ENCODE assay signal across 8 cellular contexts in the genomic region with DNA sequence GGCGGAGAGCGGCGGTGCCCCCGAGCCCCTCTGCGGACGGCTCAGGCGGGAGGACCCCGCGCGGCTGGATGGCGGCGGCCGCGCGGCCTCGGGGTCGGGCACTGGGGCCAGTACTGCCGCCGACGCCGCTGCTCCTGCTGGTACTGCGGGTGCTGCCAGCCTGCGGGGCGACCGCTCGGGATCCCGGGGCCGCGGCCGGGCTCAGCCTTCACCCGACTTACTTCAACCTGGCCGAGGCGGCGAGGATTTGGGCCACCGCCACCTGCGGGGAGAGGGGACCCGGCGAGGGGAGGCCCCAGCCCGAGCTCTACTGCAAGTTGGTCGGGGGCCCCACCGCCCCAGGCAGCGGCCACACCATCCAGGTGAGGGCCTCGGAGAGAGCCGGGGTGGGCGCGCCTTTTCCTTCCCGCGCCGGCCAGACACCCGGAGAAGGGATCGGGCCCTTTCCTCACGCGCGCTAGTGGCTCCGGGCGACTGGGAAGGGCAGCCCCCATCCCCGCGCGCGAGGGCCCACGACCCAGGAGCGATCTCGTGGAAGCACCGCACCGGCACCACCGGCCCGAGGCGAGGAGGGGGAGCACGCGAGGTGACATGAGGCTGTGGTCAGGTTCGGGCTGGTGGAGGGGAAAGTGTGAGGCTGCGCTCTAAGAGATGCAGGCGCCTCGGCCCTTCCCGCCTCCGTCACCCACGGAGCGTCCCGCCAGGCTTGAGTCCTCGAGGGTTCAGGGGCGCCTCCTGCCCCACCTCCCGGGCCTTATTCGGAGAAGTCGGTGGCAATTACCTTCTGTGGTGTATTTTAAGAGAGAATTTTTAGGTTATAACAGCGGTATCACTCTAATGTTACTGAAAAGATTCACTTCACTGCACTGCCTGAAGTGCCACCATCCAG. TPM values are rescaled to one million over a fixed set of nuclear protein-coding genes. Genes with fewer than 3 reads are reported as not detected.
DNase-seq lines count a peak whose midpoint lies in the region; ATAC-seq and TF ChIP-seq lines count a peak whose summit lies in the region.

No MANE protein-coding gene starts in this region.

- peak overlapping the region; percentile 90 for H2AFZ ChIP-seq in neural progenitor cell (replicated peaks)

- H3K27me3 Mint-ChIP-seq in neural progenitor cell (ENCODE audit: insufficient read depth, low read depth) = peaks cover 40% of the 10 kb centered on the region

- no peak overlapping the region for H3K27ac Mint-ChIP-seq in neural progenitor cell

- no peak for TF ChIP-seq CTCF in WI38 (IDR thresholded peaks at IDR 0.05; ENCODE audit: low read depth, low read length)
- TF ChIP-seq CTCF in esophagus muscularis mucosa (IDR thresholded peaks at IDR 0.05) = no peak
- TF ChIP-seq CTCF in neural progenitor cell (IDR thresholded peaks at IDR 0.05) = no peak

- no peak for TF ChIP-seq POLR2A in esophagus muscularis mucosa (IDR thresholded peaks at IDR 0.05; ENCODE audit: low read depth)

- peak overlapping the region; percentile 90 for H3K4me2 ChIP-seq in neural progenitor cell

- intact Hi-C loops in esophagus muscularis mucosa (cut with DNase I) = loop anchor here (5.0 to 10.0 kb wide), 2 partner anchors 68 to 125 kb away; no protein-coding TSS in a partner anchor

- TF ChIP-seq EP300 in esophagus muscularis mucosa (IDR thresholded peaks at IDR 0.05) = no peak

- H3K4me1 ChIP-seq in esophagus muscularis mucosa (peaks cover 7 to 24% (median 22%) of the 10 kb centered on the region in 4 donors), neural progenitor cell (no peaks in the 10 kb centered on the region)

- H3K4me1 Mint-ChIP-seq in neural progenitor cell = peaks cover 9% of the 10 kb centered on the region

- H3K9me3 ChIP-seq in esophagus muscularis mucosa = no peaks in the 10 kb centered on the region
- H3K9me3 ChIP-seq in neural progenitor cell (ENCODE audit: low read depth) = no peaks in the 10 kb centered on the region

- H3K27me3 ChIP-seq in esophagus muscularis mucosa = peaks cover 0 to 11% (median 0%) of the 10 kb centered on the region in 4 donors
- H3K27me3 ChIP-seq in neural progenitor cell = peaks cover 67% of the 10 kb centered on the region

- H3K27ac ChIP-seq in esophagus muscularis mucosa (replicated peaks in 1 of 4) (peak overlapping the region; percentile 66 to 80 (median 69)), neural progenitor cell (no peak overlapping the region)

- H4K20me1 ChIP-seq in neural progenitor cell (ENCODE audit: low read depth) = no peaks in the 10 kb centered on the region

- no peaks in the 10 kb centered on the region for H3K79me2 ChIP-seq in neural progenitor cell (ENCODE audit: low read depth)

- H3F3A ChIP-seq in neural progenitor cell (ENCODE audit: low read depth) = peaks cover 10% of the 10 kb centered on the region

- H3K36me3 Mint-ChIP-seq in neural progenitor cell = no peaks in the 10 kb centered on the region

- H3K9ac ChIP-seq in neural progenitor cell = no peak overlapping the region

- 11% methylated on average over 9 of the region's 85 CpGs for WGBS in esophagus muscularis mucosa

- ATAC-seq in GM21717 (IDR thresholded peaks at IDR 0.05; ENCODE audit: unreplicated experiment) (no peak), GM21390 (IDR thresholded peaks at IDR 0.05; ENCODE audit: unreplicated experiment) (no peak)

- H3K9me3 Mint-ChIP-seq in neural progenitor cell = no peaks in the 10 kb centered on the region

- peak; percentile 29 for DNase-seq in NCI-H82 (lab: John Stamatoyannopoulos, UW)
- DNase-seq in NCI-H82 treated with DMSO at 0.1 percent for 48 hours (lab: John Stamatoyannopoulos, UW; ENCODE audit: unreplicated experiment) = no peak
- DNase-seq in esophagus muscularis mucosa (ENCODE audit: extremely low spot score) = no peak
- DNase-seq in neural progenitor cell (ENCODE audit: low spot score) = peak; percentile 25
- DNase-seq in NCI-H446 (lab: John Stamatoyannopoulos, UW) = no peak

- H3K36me3 ChIP-seq in esophagus muscularis mucosa = no peaks in the 10 kb centered on the region
- H3K36me3 ChIP-seq in neural progenitor cell = no peaks in the 10 kb centered on the region

- H3K4me3 ChIP-seq in WI38 (ENCODE audit: low read depth, low read length) (peak overlapping the region; percentile 57), esophagus muscularis mucosa (peak overlapping the region; percentile 67 to 85 (median 72)), neural progenitor cell (peak overlapping the region; percentile 62)

- H3K4me3 Mint-ChIP-seq in neural progenitor cell = peak overlapping the region; percentile 82

RNA-seq across cellular contexts. Expression of a gene that starts 0.6 kb away (rescaled TPM):
- total RNA-seq in esophagus muscularis mucosa = 10 to 100 TPM in 3 of 4 donors, 1 to 10 TPM in 1; 7.5 to 12.9 (median 11.7) TPM
- 0.28 and 0.47 TPM in 2 replicates for total RNA-seq in neural progenitor cell (ENCODE audit: low replicate concordance)

RNA-seq across cellular contexts. Expression of a gene that starts 27.1 kb away (rescaled TPM):
- total RNA-seq in esophagus muscularis mucosa = 10 to 100 TPM in 2 of 4 donors, 1 to 10 TPM in 2; 7.8 to 14.4 (median 10.9) TPM
- total RNA-seq in neural progenitor cell (ENCODE audit: low replicate concordance) = 0.65 and 0.81 TPM in 2 replicates

Comparison
In these comparisons a context has a peak if more than half of its experiments do, and no peak if none do; other contexts are left out.
1. DNase-seq: peak in NCI-H82 (single experiment) and neural progenitor cell (single experiment); none in NCI-H82 treated with DMSO at 0.1 percent for 48 hours (single experiment), esophagus muscularis mucosa (single experiment) and NCI-H446 (0 of 2).
2. Peak in every context shown above with its lines, with median percentiles within 50 percentile points of each other: H3K4me3 ChIP-seq.